ENCODE assay signal across 31 cellular contexts in the genomic region with DNA sequence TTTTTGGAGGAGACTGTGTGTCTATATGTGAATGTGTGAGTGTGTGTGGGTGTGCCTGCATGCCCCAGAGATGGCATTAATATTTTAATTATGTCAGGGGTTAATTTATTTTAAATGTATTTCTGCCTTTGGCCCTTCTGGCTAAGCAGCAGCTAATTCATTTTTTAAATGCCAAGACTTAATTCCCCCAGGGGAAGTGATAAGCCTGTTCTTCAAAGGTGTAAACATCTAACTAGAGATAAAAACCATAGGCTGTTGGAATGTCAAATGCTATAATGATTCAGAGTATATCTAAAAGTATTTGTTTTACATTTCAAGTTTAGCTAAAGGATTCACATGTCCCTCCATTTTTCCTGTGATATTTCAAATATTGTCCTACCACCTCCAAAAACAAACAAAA.
"Had no signal": no experiment of that assay in that cellular context is flagged by ENCODE, and none has a peak within 500 bp of the region (broad histone marks: within the 10 kb centered on the region; RNA-seq: fewer than 3 reads in every experiment).

No MANE protein-coding gene starts in this region.

- H3K4me3 ChIP-seq: ovary, psoas muscle, right lobe of liver, sigmoid colon, suprapubic skin, testis, tibial artery, transverse colon, upper lobe of right lung, uterus had no signal

- ATAC-seq: naive thymus-derived CD8-positive, alpha-beta T cell; natural killer cell treated with Interleukin-12 subunit alpha and Interleukin-12 subunit beta and Interleukin-15 and Interleukin-18, amount 100 ng/mL, for 72 hours; psoas muscle; right cardiac atrium; right lobe of liver; stimulated activated effector memory CD8-positive, alpha-beta T cell treated with anti-CD3 and anti-CD28 coated beads, Interleukin-12 subunit alpha, Interleukin-12 subunit beta, amount 100 ng/mL, for 72 hours; stimulated activated naive CD8-positive, alpha-beta T cell treated with anti-CD3 and anti-CD28 coated beads, Interleukin-15, amount 100 ng/mL, for 72 hours; stimulated activated naive CD8-positive, alpha-beta T cell treated with anti-CD3 and anti-CD28 coated beads, Interleukin-15, Interleukin-2, amounts not matched to agents 100 U/mL and 50 U/mL, for 24 hours; upper lobe of right lung had no signal

- H3K4me1 ChIP-seq: parathyroid adenoma, psoas muscle, right lobe of liver, sigmoid colon, suprapubic skin, testis, tibial artery, transverse colon, upper lobe of right lung, uterus had no signal

- H3K9ac ChIP-seq: parathyroid adenoma had no signal

- H3K27ac ChIP-seq: neutrophil, ovary, parathyroid adenoma, psoas muscle, right lobe of liver, sigmoid colon, suprapubic skin, testis, tibial artery, transverse colon, upper lobe of right lung, uterus had no signal

- FAIRE-seq: small intestine had no signal

- H3K27me3 ChIP-seq: neutrophil, ovary, right lobe of liver, sigmoid colon, suprapubic skin, testis, tibial artery, transverse colon, upper lobe of right lung, uterus had no signal

- H3K27me3 Mint-ChIP-seq: naive thymus-derived CD8-positive, alpha-beta T cell; progenitor cell of endocrine pancreas; stimulated activated naive CD8-positive, alpha-beta T cell treated with anti-CD3 and anti-CD28 coated beads, Interleukin-15, amount 100 ng/mL, for 72 hours; type B pancreatic cell had no signal

- DNase-seq: naive thymus-derived CD8-positive, alpha-beta T cell; nephron progenitor cell; nucleus accumbens; ovary; posterior cingulate gyrus; psoas muscle; right cardiac atrium; right lobe of liver; sigmoid colon; small intestine; stimulated activated CD4-positive, alpha-beta T cell treated with anti-CD3 and anti-CD28 coated beads, Interleukin-15, amount 100 ng/mL, for 24 hours; stimulated activated CD4-positive, alpha-beta T cell treated with anti-CD3 and anti-CD28 coated beads, Interleukin-2, amount 100 ng/mL, for 24 hours; stimulated activated CD4-positive, alpha-beta T cell treated with anti-CD3 and anti-CD28 coated beads, Interleukin-2, amount 100 ng/mL, for 48 hours; stimulated activated CD4-positive, alpha-beta T cell treated with anti-CD3 and anti-CD28 coated beads, Interleukin-4, amount 100 ng/mL, for 24 hours; stimulated activated naive CD4-positive, alpha-beta T cell; stimulated activated naive CD8-positive, alpha-beta T cell treated with anti-CD3 and anti-CD28 coated beads, Interleukin-15, amount 100 ng/mL, for 72 hours; stimulated activated naive CD8-positive, alpha-beta T cell treated with anti-CD3 and anti-CD28 coated beads, Interleukin-15, Interleukin-2, amounts not matched to agents 100 U/mL and 50 U/mL, for 24 hours; substantia nigra; testis; tibial artery; transverse colon; upper lobe of right lung; uterus had no signal

- H3K4me3 Mint-ChIP-seq: naive thymus-derived CD8-positive, alpha-beta T cell; natural killer cell treated with Interleukin-12 subunit alpha and Interleukin-12 subunit beta and Interleukin-15 and Interleukin-18, amount 100 ng/mL, for 72 hours; nephron progenitor cell; neural crest cell; stimulated activated effector memory CD8-positive, alpha-beta T cell treated with anti-CD3 and anti-CD28 coated beads, Interleukin-12 subunit alpha, Interleukin-12 subunit beta, amount 100 ng/mL, for 72 hours; stimulated activated naive CD8-positive, alpha-beta T cell treated with anti-CD3 and anti-CD28 coated beads, Interleukin-15, amount 100 ng/mL, for 72 hours; type B pancreatic cell had no signal

- H3K9me3 Mint-ChIP-seq: natural killer cell treated with Interleukin-12 subunit alpha and Interleukin-12 subunit beta and Interleukin-15 and Interleukin-18, amount 100 ng/mL, for 72 hours; stimulated activated effector memory CD8-positive, alpha-beta T cell treated with anti-CD3 and anti-CD28 coated beads, Interleukin-12 subunit alpha, Interleukin-12 subunit beta, amount 100 ng/mL, for 72 hours had no signal

- H2AFZ ChIP-seq: parathyroid adenoma had no signal

- H3K4me1 Mint-ChIP-seq: nephron progenitor cell; neural crest cell; stimulated activated effector memory CD8-positive, alpha-beta T cell treated with anti-CD3 and anti-CD28 coated beads, Interleukin-12 subunit alpha, Interleukin-12 subunit beta, amount 100 ng/mL, for 72 hours; stimulated activated naive CD8-positive, alpha-beta T cell treated with anti-CD3 and anti-CD28 coated beads, Interleukin-15, amount 100 ng/mL, for 72 hours had no signal

- H3K36me3 ChIP-seq: neutrophil, ovary, right lobe of liver, sigmoid colon, suprapubic skin, tibial artery, transverse colon, upper lobe of right lung, uterus had no signal

- H3K27ac Mint-ChIP-seq: naive thymus-derived CD8-positive, alpha-beta T cell; natural killer cell treated with Interleukin-12 subunit alpha and Interleukin-12 subunit beta and Interleukin-15 and Interleukin-18, amount 100 ng/mL, for 72 hours; progenitor cell of endocrine pancreas; stimulated activated effector memory CD8-positive, alpha-beta T cell treated with anti-CD3 and anti-CD28 coated beads, Interleukin-12 subunit alpha, Interleukin-12 subunit beta, amount 100 ng/mL, for 72 hours; type B pancreatic cell had no signal

- H3K79me2 ChIP-seq: parathyroid adenoma had no signal

- H3K9me3 ChIP-seq: neutrophil, ovary, psoas muscle, right lobe of liver, suprapubic skin, testis, tibial artery, transverse colon, upper lobe of right lung, uterus had no signal

- H3K36me3 Mint-ChIP-seq: naive thymus-derived CD8-positive, alpha-beta T cell; natural killer cell treated with Interleukin-12 subunit alpha and Interleukin-12 subunit beta and Interleukin-15 and Interleukin-18, amount 100 ng/mL, for 72 hours; stimulated activated effector memory CD8-positive, alpha-beta T cell treated with anti-CD3 and anti-CD28 coated beads, Interleukin-12 subunit alpha, Interleukin-12 subunit beta, amount 100 ng/mL, for 72 hours; type B pancreatic cell had no signal
